ENCODE assay signal across 7 cellular contexts in genomic region chr15:31224646-31225045, GRCh38.
A peak's percentile ranks its signal among the peaks of the same experiment; 100 is the strongest.
DNase-seq lines count a peak whose midpoint lies in the region; ATAC-seq, FAIRE-seq and TF ChIP-seq lines count a peak whose summit lies in the region.
"Not testable (repeated sequence)": the region's sequence is repeated elsewhere in the genome, so short reads cannot be mapped to it uniquely, and the experiment has no call there.

No MANE protein-coding gene starts in this region.

- RAD21 ChIA-PET in GM12878 (lab: Charles Lee; ENCODE audit: unreplicated experiment), result interaction anchor here (0.8 to 9.7 kb wide), 5 partner anchors 40 to 234 kb away, joined by 3 to 169 read pairs (median 3); no protein-coding TSS in a partner anchor

- not testable (repeated sequence) for H3K4me3 ChIP-seq in BLaER1 treated with 17β-estradiol and CSF1 and Interleukin-3, amounts not matched to agents 10 nM and 100 nM; NB4 (ENCODE audit: low read depth, low read length)
- H3K4me3 ChIP-seq in GM12878 (peak overlapping the region; percentile 49; the same call in 1 of the 2 replicates), gastrocnemius medialis (peak overlapping the region in 3 of 4 donors; percentile 26 to 52 (median 45))

- WGBS in GM12878 (ENCODE audit: insufficient coverage, insufficient replicate concordance, low lambda C conversion rate, missing lambda C conversion rate), result 0% methylated on average over 4 of the region's 4 CpGs

- BruUV-seq in GM12878 (replicated peaks; lab: Mats Ljungman, UMichigan), result not testable (repeated sequence)

- DNase-seq in NB4 (ENCODE audit: low read depth) (peak; percentile 39), SKM-1 treated with dmso at 0.1 percent for 144 hours (lab: John Stamatoyannopoulos, UW; ENCODE audit: unreplicated experiment) (peak; percentile 19)
- not testable (repeated sequence) for DNase-seq in GM12878 (ENCODE audit: low read depth, low spot score); memory B cell (ENCODE audit: low spot score in 2 of 2); gastrocnemius medialis

- not testable (repeated sequence) for H3K36me3 ChIP-seq in BLaER1 treated with 17β-estradiol and CSF1 and Interleukin-3, amounts not matched to agents 10 nM and 100 nM; GM12878 (ENCODE audit: control insufficient read depth in 2 of 2, insufficient read depth in 2 of 2, low read length in 1 of 2); gastrocnemius medialis

- H3K4me3 Mint-ChIP-seq in IgD-negative memory B cell, result peak overlapping the region; percentile 30 to 70 (median 67)
- not testable (repeated sequence) for H3K4me3 Mint-ChIP-seq in memory B cell

- H3K4me1 ChIP-seq in BLaER1 treated with 17β-estradiol and CSF1 and Interleukin-3, amounts not matched to agents 10 nM and 100 nM, result peaks cover 61 to 93% (median 72%) of the 10 kb centered on the region in 10 experiments
- H3K4me1 ChIP-seq in GM12878 (ENCODE audit: control insufficient read depth, insufficient read depth, low read length) (peaks cover 12% of the 10 kb centered on the region), gastrocnemius medialis (peaks cover 15 to 21% of the 10 kb centered on the region in 2 donors)

- H3K36me3 Mint-ChIP-seq in IgD-negative memory B cell, result not testable (repeated sequence)
- peaks cover 16% of the 10 kb centered on the region for H3K36me3 Mint-ChIP-seq in memory B cell

- H3K4me1 Mint-ChIP-seq in IgD-negative memory B cell, result peaks cover 26 to 49% (median 46%) of the 10 kb centered on the region in 3 donors
- peaks cover 52% of the 10 kb centered on the region for H3K4me1 Mint-ChIP-seq in memory B cell

- ATAC-seq in GM12878, result peak; percentile 8
- ATAC-seq in memory B cell (ENCODE audit: low read depth); gastrocnemius medialis: not testable (repeated sequence)

- FAIRE-seq in GM12878 (lab: Jason Lieb, UNC), result not testable (repeated sequence)

- not testable (repeated sequence) for H3K9me3 Mint-ChIP-seq in IgD-negative memory B cell, memory B cell

- in situ Hi-C loops in GM12878 (cut with MboI), result loop anchor here (5.0 kb wide), 1 partner anchor 108 kb away; no protein-coding TSS in a partner anchor
- in situ Hi-C loops in gastrocnemius medialis (cut with MboI; ENCODE audit: low sequenced_read_pairs in 4 of 4), result loop anchor here in 2 of 4 donors (25.0 kb wide), 1 partner anchor 213 kb away; no protein-coding TSS in a partner anchor

- peak overlapping the region in 1 of 11 experiments; percentile 69; a peak in 1 of 22 replicates for H3K27ac ChIP-seq in BLaER1 treated with 17β-estradiol and CSF1 and Interleukin-3, amounts not matched to agents 10 nM and 100 nM
- not testable (repeated sequence) for H3K27ac ChIP-seq in GM12878 (ENCODE audit: control insufficient read depth, insufficient read depth); gastrocnemius medialis

- CTCF ChIA-PET in GM12878 (lab: Yijun Ruan, JAX), result interaction anchor here (1.0 kb wide), 1 partner anchor 211 kb away, joined by 3 read pairs; no protein-coding TSS in a partner anchor

- H3K9ac ChIP-seq in BLaER1 treated with 17β-estradiol and CSF1 and Interleukin-3, amounts not matched to agents 10 nM and 100 nM; GM12878 (ENCODE audit: control insufficient read depth, insufficient read depth, low read length): not testable (repeated sequence)

- H4K20me1 ChIP-seq in BLaER1 treated with 17β-estradiol and CSF1 and Interleukin-3, amounts not matched to agents 10 nM and 100 nM; GM12878 (ENCODE audit: control insufficient read depth, insufficient read depth): not testable (repeated sequence)

- not testable (repeated sequence) for H2AFZ ChIP-seq in GM12878 (ENCODE audit: control insufficient read depth, low read depth, low read length)

- H3K27me3 ChIP-seq in BLaER1 treated with 17β-estradiol and CSF1 and Interleukin-3, amounts not matched to agents 10 nM and 100 nM; GM12878 (replicated peaks in 1 of 2; ENCODE audit: control insufficient read depth in 2 of 2, insufficient read depth in 2 of 2, low read length in 1 of 2); gastrocnemius medialis: not testable (repeated sequence)

- H3K79me2 ChIP-seq in GM12878 (ENCODE audit: control insufficient read depth, insufficient read depth, low read length), result peaks cover 40% of the 10 kb centered on the region

- intact Hi-C loops in GM12878 (cut with micrococcal nuclease; ENCODE audit: unreplicated experiment), result loop anchor here (5.0 kb wide), 1 partner anchor 213 kb away; no protein-coding TSS in a partner anchor
- intact Hi-C loops in gastrocnemius medialis (cut with DNase I; ENCODE audit: low total_unique reads), result not testable (repeated sequence)

- H3K4me2 ChIP-seq in BLaER1 treated with 17β-estradiol and CSF1 and Interleukin-3, amounts not matched to agents 10 nM and 100 nM, result peak overlapping the region; percentile 24 to 97 (median 86); a peak in 19 of 22 replicates
- peak overlapping the region; percentile 38; the same call in 1 of the 2 replicates for H3K4me2 ChIP-seq in GM12878 (ENCODE audit: control insufficient read depth, insufficient read depth)

- TF ChIP-seq CTCF in NB4 (IDR thresholded peaks at IDR 0.05; ENCODE audit: low read depth, low read length); GM12878 (IDR thresholded peaks at IDR 0.05 in 2 of 3, conservative IDR thresholded peaks at IDR 0.05 in 1 of 3; ENCODE audit: control insufficient read depth in 2 of 3, extremely low read depth in 1 of 3, insufficient read depth in 1 of 3, low read depth in 3 of 3, low read length in 3 of 3); gastrocnemius medialis (IDR thresholded peaks at IDR 0.05 in 4 of 5, conservative IDR thresholded peaks at IDR 0.05 in 1 of 5): not testable (repeated sequence)

- SMC1A ChIA-PET in GM12878 (lab: Charles Lee; ENCODE audit: uncharacterized antibody, unreplicated experiment), result interaction anchor here (1.0 to 8.6 kb wide), 4 partner anchors 8 to 30 kb away, joined by 3 to 95 read pairs (median 10); no protein-coding TSS in a partner anchor

- POLR2A ChIA-PET in GM12878 (lab: Charles Lee), result not testable (repeated sequence)

- peaks cover 0 to 15% (median 8%) of the 10 kb centered on the region in 11 experiments; a peak in 12 of 22 replicates for H3K9me3 ChIP-seq in BLaER1 treated with 17β-estradiol and CSF1 and Interleukin-3, amounts not matched to agents 10 nM and 100 nM (replicated peaks in 1 of 11)
- H3K9me3 ChIP-seq in GM12878 (replicated peaks; ENCODE audit: control insufficient read depth, insufficient read depth, low read length); gastrocnemius medialis: not testable (repeated sequence)

- H3K27me3 Mint-ChIP-seq in IgD-negative memory B cell, memory B cell: not testable (repeated sequence)

- not testable (repeated sequence) for TF ChIP-seq RAD21 in GM12878 (IDR thresholded peaks at IDR 0.05; ENCODE audit: insufficient read depth, low read depth, low read length)

- peak overlapping the region; percentile 27 to 94 (median 89) for H3K27ac Mint-ChIP-seq in IgD-negative memory B cell
- peak overlapping the region; percentile 75 for H3K27ac Mint-ChIP-seq in memory B cell

- TF ChIP-seq EP300 in GM12878 (IDR thresholded peaks at IDR 0.05; ENCODE audit: borderline replicate concordance in 1 of 2, control insufficient read depth in 1 of 2, low read depth in 2 of 2, low read length in 2 of 2), result not testable (repeated sequence)

- not testable (repeated sequence) for TF ChIP-seq POLR2A in NB4 (IDR thresholded peaks at IDR 0.05; ENCODE audit: extremely low read depth, insufficient read length); GM12878 (IDR thresholded peaks at IDR 0.05; ENCODE audit: low read depth, low read length); gastrocnemius medialis (IDR thresholded peaks at IDR 0.05)

TF ChIP-seq in GM12878, 131 proteins besides CTCF, POLR2A, EP300 and RAD21:
- TF ChIP-seq ELK1 (IDR thresholded peaks at IDR 0.05; ENCODE audit: low read depth, low read length) (peak; percentile 81), POU2F2 (IDR thresholded peaks at IDR 0.05; ENCODE audit: borderline replicate concordance, low read depth, low read length) (peak; percentile 79; the same call in 2 of the 3 replicates), BMI1 (IDR thresholded peaks at IDR 0.05; ENCODE audit: borderline replicate concordance) (peak; percentile 87), SRF (IDR thresholded peaks at IDR 0.05; ENCODE audit: low read depth in 2 of 2, low read length in 2 of 2) (peak; percentile 79 to 92), YY1 (IDR thresholded peaks at IDR 0.05; ENCODE audit: low read depth, low read length) (0 out of 2 replicates have a peak, but pooled peaks have one; percentile 49)
